Comparison of ENCODE assay signal across 15 cellular contexts in genomic region chr1:20137055-20137454, GRCh38. TPM values are rescaled to one million over a fixed set of nuclear protein-coding genes. Genes with fewer than 3 reads are reported as not detected.
"Had no signal": no experiment of that assay in that cellular context is flagged by ENCODE, and none has a peak within 500 bp of the region (broad histone marks: within the 10 kb centered on the region; RNA-seq: fewer than 3 reads in every experiment).

No MANE protein-coding gene starts in this region.

- DNase-seq: activated CD4-positive, alpha-beta T cell treated with anti-CD3 and anti-CD28 coated beads, Interleukin-2, amount 10 ng/mL, durations not matched to agents 7 days and 5 days; activated CD4-positive, CD25-positive, alpha-beta regulatory T cell; activated CD8-positive, alpha-beta memory T cell treated with anti-CD3 and anti-CD28 coated beads for 24 hours; activated naive CD4-positive, alpha-beta T cell treated with anti-CD3 and anti-CD28 coated beads, Interleukin-2, amount 50 U/mL, for 16 hours; activated T-cell treated with anti-CD3 and anti-CD28 coated beads for 4 hours; esophagus squamous epithelium; foreskin fibroblast; head of caudate nucleus; thyroid gland had no signal

- ATAC-seq: activated T-helper 17 cell treated with anti-CD3 and anti-CD28 coated beads, Interleukin-2, amount 50 U/mL, for 72 hours had no signal

- H3K4me3 ChIP-seq: esophagus squamous epithelium, thyroid gland, vagina had no signal

RNA-seq across cellular contexts. Expression of gene PLA2G2F, which starts 2.1 kb away (rescaled TPM):
- total RNA-seq: activated CD4-positive, alpha-beta T cell treated with anti-CD3 and anti-CD28 coated beads, Interleukin-2, amount 10 ng/mL, durations not matched to agents 7 days and 5 days; activated T-helper 17 cell treated with anti-CD3 and anti-CD28 coated beads, Interleukin-2, amount 50 U/mL, for 72 hours; dermis microvascular lymphatic vessel endothelial cell; T-helper 1 cell treated with Interleukin-12 subunit alpha and Interleukin-12 subunit beta and Interleukin-4 antibody, amounts not matched to agents 30 ng/mL and 1 ng/mL, for 36 hours; thyroid gland; vagina had no signal

RNA-seq across cellular contexts. Expression of gene PLA2G2D, which starts 17.7 kb away (rescaled TPM):
- total RNA-seq: activated CD4-positive, alpha-beta T cell treated with anti-CD3 and anti-CD28 coated beads, Interleukin-2, amount 10 ng/mL, durations not matched to agents 7 days and 5 days; activated T-helper 17 cell treated with anti-CD3 and anti-CD28 coated beads, Interleukin-2, amount 50 U/mL, for 72 hours; dermis microvascular lymphatic vessel endothelial cell; kidney epithelial cell; T-helper 1 cell treated with Interleukin-12 subunit alpha and Interleukin-12 subunit beta and Interleukin-4 antibody, amounts not matched to agents 30 ng/mL and 1 ng/mL, for 36 hours; thyroid gland; vagina had no signal

RNA-seq across cellular contexts. Expression of gene PLA2G2C, which starts 49.3 kb away (rescaled TPM):
- total RNA-seq: activated CD4-positive, alpha-beta T cell treated with anti-CD3 and anti-CD28 coated beads, Interleukin-2, amount 10 ng/mL, durations not matched to agents 7 days and 5 days; dermis microvascular lymphatic vessel endothelial cell; kidney epithelial cell; liver; thyroid gland; vagina had no signal
